ENCODE assay signal across 10 cellular contexts in the genomic region with DNA sequence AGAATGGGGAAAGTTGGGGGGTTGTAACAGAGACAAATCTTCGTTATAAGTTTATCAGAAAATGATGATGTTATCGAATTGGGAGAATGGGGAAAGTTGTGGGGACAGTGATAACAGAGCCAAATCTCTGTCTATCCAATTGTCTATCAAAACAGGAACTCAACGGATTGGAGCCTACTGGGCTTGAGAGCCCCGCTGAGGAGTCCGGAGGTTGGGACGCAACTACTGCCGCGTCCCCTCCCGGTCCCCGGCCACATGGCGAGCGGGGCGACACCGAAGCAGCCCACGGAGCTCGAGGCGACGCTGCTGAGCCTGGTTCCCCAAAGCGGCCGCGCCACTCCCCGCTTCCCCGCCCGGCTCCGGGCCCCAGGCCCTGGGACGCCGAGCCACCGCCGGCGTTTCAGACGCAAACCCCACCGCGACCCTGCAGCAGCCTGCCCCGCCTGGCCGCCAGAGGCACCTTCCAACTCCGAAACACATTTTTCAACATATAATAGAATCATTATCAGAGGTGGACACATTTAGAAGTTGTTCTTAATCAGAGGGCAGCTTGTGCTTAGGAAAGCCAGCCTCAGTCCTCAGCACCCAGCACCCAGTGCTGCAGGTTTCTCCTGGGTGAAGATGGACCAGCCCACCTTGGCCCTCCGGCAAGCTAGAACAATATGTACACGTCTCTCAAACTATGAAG. TPM values are rescaled to one million over a fixed set of nuclear protein-coding genes. Genes with fewer than 3 reads are reported as not detected.
DNase-seq lines count a peak whose midpoint lies in the region; ATAC-seq and TF ChIP-seq lines count a peak whose summit lies in the region.
"Had no signal": no experiment of that assay in that cellular context is flagged by ENCODE, and none has a peak within 500 bp of the region (broad histone marks: within the 10 kb centered on the region; RNA-seq: fewer than 3 reads in every experiment).

No MANE protein-coding gene starts in this region.

- peak; percentile 38 for TF ChIP-seq CTCF in neural crest cell (conservative IDR thresholded peaks at IDR 0.05)

- peak overlapping the region; percentile 28 for H3K4me3 Mint-ChIP-seq in neural crest cell
- peak overlapping the region in 2 of 5 donors; percentile 17 to 33 for H3K4me3 Mint-ChIP-seq in immature natural killer cell

- no peak overlapping the region for H3K27ac Mint-ChIP-seq in neural crest cell (ENCODE audit: unreplicated experiment)
- no peak overlapping the region for H3K27ac Mint-ChIP-seq in immature natural killer cell

- H3K4me3 ChIP-seq in SK-N-MC, result peak overlapping the region; percentile 36; the same call in 1 of the 2 replicates

- peak; percentile 64 for ATAC-seq in GM18498 (IDR thresholded peaks at IDR 0.05; ENCODE audit: unreplicated experiment)
- no peak for ATAC-seq in HG03460 (IDR thresholded peaks at IDR 0.05; ENCODE audit: unreplicated experiment)
- ATAC-seq in HG02642 (IDR thresholded peaks at IDR 0.05; ENCODE audit: poor library complexity, unreplicated experiment), result no peak
- ATAC-seq: Panc1 had no signal

- no peaks in the 10 kb centered on the region for H3K36me3 Mint-ChIP-seq in neural crest cell (ENCODE audit: low read depth)
- no peaks in the 10 kb centered on the region for H3K36me3 Mint-ChIP-seq in immature natural killer cell

- no peaks in the 10 kb centered on the region for H3K9me3 ChIP-seq in SK-N-MC (ENCODE audit: low read depth, low read length)
- H3K9me3 ChIP-seq: neutrophil had no signal

- H3K27me3 Mint-ChIP-seq in neural crest cell (ENCODE audit: low read depth) (peaks cover 22% of the 10 kb centered on the region), immature natural killer cell (ENCODE audit: low read depth in 3 of 3) (peaks cover 2 to 21% (median 12%) of the 10 kb centered on the region in 3 donors)

- no peak for DNase-seq in SK-N-MC (ENCODE audit: low read depth, low spot score)
- no peak for DNase-seq in epithelial cell of prostate (ENCODE audit: low read depth, low spot score)
- peak; percentile 26 for DNase-seq in neural crest cell (ENCODE audit: low read depth, low spot score)
- DNase-seq in OCI-M1 (lab: John Stamatoyannopoulos, UW), result no peak
- DNase-seq in immature natural killer cell, result no peak

- no peak overlapping the region for H3K9ac ChIP-seq in SK-N-MC (ENCODE audit: insufficient read length)

- H3K36me3 ChIP-seq in SK-N-MC (ENCODE audit: insufficient read depth, low read length), result no peaks in the 10 kb centered on the region
- H3K36me3 ChIP-seq: neutrophil had no signal

- peaks cover 10% of the 10 kb centered on the region for H3K4me1 Mint-ChIP-seq in neural crest cell
- peaks cover 2 to 7% of the 10 kb centered on the region in 2 donors for H3K4me1 Mint-ChIP-seq in immature natural killer cell

- H3K9me3 Mint-ChIP-seq in neural crest cell (no peaks in the 10 kb centered on the region), immature natural killer cell (peaks cover 0 to 3% (median 0%) of the 10 kb centered on the region in 6 donors)

- H3K27ac ChIP-seq in SK-N-MC (peak overlapping the region; percentile 74), epithelial cell of prostate (peak overlapping the region; percentile 96)
- H3K27ac ChIP-seq: neutrophil had no signal

RNA-seq across cellular contexts. Expression of a gene that starts 13.8 kb away (rescaled TPM):
- 39.2 and 39.5 TPM in 2 replicates for total RNA-seq in neural crest cell
- 10 to 100 TPM; 28.9 to 33.7 (median 28.9) TPM for polyA plus RNA-seq in immature natural killer cell

RNA-seq across cellular contexts. Expression of a gene that starts 43.4 kb away (rescaled TPM):
- 42.5 and 44.0 TPM in 2 replicates for total RNA-seq in neural crest cell
- polyA plus RNA-seq in immature natural killer cell, result 1 to 10 TPM; 6.3 to 9.2 (median 9.1) TPM
